16 cellular contexts compared by ENCODE assay signal in genomic region chr4:83328486-83328885, GRCh38. TPM values are rescaled to one million over a fixed set of nuclear protein-coding genes. Genes with fewer than 3 reads are reported as not detected.
DNase-seq lines count a peak whose midpoint lies in the region; ATAC-seq, FAIRE-seq and TF ChIP-seq lines count a peak whose summit lies in the region.
"Had no signal": no experiment of that assay in that cellular context is flagged by ENCODE, and none has a peak within 500 bp of the region (broad histone marks: within the 10 kb centered on the region; RNA-seq: fewer than 3 reads in every experiment).

No MANE protein-coding gene starts in this region.

- H3K9ac ChIP-seq in GM12878 (ENCODE audit: control insufficient read depth, insufficient read depth, low read length), result no peak overlapping the region

- intact Hi-C loops in GM12878 (cut with micrococcal nuclease; ENCODE audit: unreplicated experiment), result loop anchor here (5.0 kb wide), 1 partner anchor 271 kb away; no protein-coding TSS in a partner anchor

- TF ChIP-seq POLR2A in GM12878 (IDR thresholded peaks at IDR 0.05; ENCODE audit: low read depth, low read length), result no peak

- CTCF ChIA-PET in GM12878 (lab: Yijun Ruan, JAX), result interaction anchor here (1.2 kb wide), 1 partner anchor 61 kb away, joined by 3 read pairs; no protein-coding TSS in a partner anchor

- H3K4me3 Mint-ChIP-seq in progenitor cell of endocrine pancreas (ENCODE audit: low read depth), result no peak overlapping the region
- H3K4me3 Mint-ChIP-seq: activated B cell treated with CpG ODN at 0.5 μM for 24 hours; CD4-positive, alpha-beta memory T cell; naive thymus-derived CD8-positive, alpha-beta T cell had no signal

- ATAC-seq in GM12878 (peak; percentile 71), GM21786 (IDR thresholded peaks at IDR 0.05; ENCODE audit: unreplicated experiment) (no peak), HG02885 (IDR thresholded peaks at IDR 0.05; ENCODE audit: poor library complexity, unreplicated experiment) (no peak)
- ATAC-seq: naive thymus-derived CD8-positive, alpha-beta T cell had no signal

- H4K20me1 ChIP-seq in GM12878 (ENCODE audit: control insufficient read depth, insufficient read depth), result no peaks in the 10 kb centered on the region

- H3K79me2 ChIP-seq in GM12878 (ENCODE audit: control insufficient read depth, insufficient read depth, low read length), result no peaks in the 10 kb centered on the region

- peaks cover 16% of the 10 kb centered on the region for H3K4me1 Mint-ChIP-seq in progenitor cell of endocrine pancreas (ENCODE audit: low read depth)
- H3K4me1 Mint-ChIP-seq: activated B cell treated with CpG ODN at 0.5 μM for 24 hours had no signal

- in situ Hi-C loops in GM12878 (cut with MboI), result no loop called here

- POLR2A ChIA-PET in GM12878 (lab: Charles Lee), result interaction anchor here (0.6 kb wide), 1 partner anchor 254 kb away, joined by 3 read pairs; no protein-coding TSS in a partner anchor

- H3K27ac ChIP-seq in GM12878 (ENCODE audit: control insufficient read depth, insufficient read depth), result no peak overlapping the region
- H3K27ac ChIP-seq: RWPE1 had no signal

- no peaks in the 10 kb centered on the region for H3K9me3 Mint-ChIP-seq in progenitor cell of endocrine pancreas (ENCODE audit: low read depth)
- H3K9me3 Mint-ChIP-seq: activated B cell treated with CpG ODN at 0.5 μM for 24 hours; CD4-positive, alpha-beta memory T cell; naive thymus-derived CD8-positive, alpha-beta T cell had no signal

- 0 out of 2 replicates have a peak, but pooled peaks have one; percentile 12 for TF ChIP-seq CTCF in LNCaP clone FGC (IDR thresholded peaks at IDR 0.05; ENCODE audit: control insufficient read depth, extremely low read depth, insufficient read depth)
- TF ChIP-seq CTCF in GM12878 (IDR thresholded peaks at IDR 0.05 in 2 of 3, conservative IDR thresholded peaks at IDR 0.05 in 1 of 3; ENCODE audit: control insufficient read depth in 2 of 3, extremely low read depth in 1 of 3, insufficient read depth in 1 of 3, low read depth in 3 of 3, low read length in 3 of 3), result peak; percentile 32 to 35 (median 32); a peak in 3 of 6 replicates
- no peak for TF ChIP-seq CTCF in progenitor cell of endocrine pancreas (IDR thresholded peaks at IDR 0.05; ENCODE audit: unreplicated experiment)

- SMC1A ChIA-PET in GM12878 (lab: Charles Lee; ENCODE audit: uncharacterized antibody, unreplicated experiment), result no interaction called here

- TF ChIP-seq EP300 in GM12878 (IDR thresholded peaks at IDR 0.05; ENCODE audit: borderline replicate concordance in 1 of 2, control insufficient read depth in 1 of 2, low read depth in 2 of 2, low read length in 2 of 2), result no peak

- no peaks in the 10 kb centered on the region for H3K27me3 ChIP-seq in GM12878 (replicated peaks in 1 of 2; ENCODE audit: control insufficient read depth in 2 of 2, insufficient read depth in 2 of 2, low read length in 1 of 2)

- DNase-seq in ELF-1 (ENCODE audit: low read depth, low spot score) (peak; percentile 59), LNCaP clone FGC (ENCODE audit: low read depth) (no peak), GM12878 (ENCODE audit: low read depth, low spot score) (no peak), lung microvascular endothelial cell (ENCODE audit: low read depth in 2 of 2) (peak; percentile 19 to 51), cortex of kidney (lab: John Stamatoyannopoulos, UW) (no peak), progenitor cell of endocrine pancreas (ENCODE audit: low spot score, unreplicated experiment) (no peak)
- DNase-seq: activated B cell treated with CpG ODN at 0.5 μM for 24 hours; activated T-cell treated with anti-CD3 and anti-CD28 coated beads, Interleukin-2, amount 50 U/mL, for 48 hours; CD4-positive, alpha-beta memory T cell; kidney; naive thymus-derived CD8-positive, alpha-beta T cell; NCI-H187 treated with DMSO at 0.1 percent for 48 hours; stimulated activated CD8-positive, alpha-beta memory T cell treated with anti-CD3 and anti-CD28 coated beads, Interleukin-4, amount 100 ng/mL, for 48 hours had no signal

- no peak for FAIRE-seq in GM12878 (lab: Jason Lieb, UNC)
- FAIRE-seq: kidney had no signal

- H3K4me2 ChIP-seq in GM12878 (ENCODE audit: control insufficient read depth, insufficient read depth), result no peak overlapping the region

- no peaks in the 10 kb centered on the region for H3K9me3 ChIP-seq in GM12878 (replicated peaks; ENCODE audit: control insufficient read depth, insufficient read depth, low read length)

- no peak overlapping the region; the same call in 1 of the 2 replicates for H2AFZ ChIP-seq in GM12878 (ENCODE audit: control insufficient read depth, low read depth, low read length)

- BruUV-seq in GM12878 (replicated peaks; lab: Mats Ljungman, UMichigan), result no TSS peak

- RAD21 ChIA-PET in GM12878 (lab: Charles Lee; ENCODE audit: unreplicated experiment), result interaction anchor here (1.0 to 1.1 kb wide), 2 partner anchors 45 to 603 kb away, joined by 4 to 5 read pairs; partner anchors contain the start of gene COQ2

- no peaks in the 10 kb centered on the region for H3K36me3 Mint-ChIP-seq in progenitor cell of endocrine pancreas (ENCODE audit: insufficient read depth)

- no peak overlapping the region for H3K4me3 ChIP-seq in LNCaP clone FGC (ENCODE audit: low read depth, low read length)
- H3K4me3 ChIP-seq in GM12878, result no peak overlapping the region

- 39% methylated on average over 7 of the region's 7 CpGs for WGBS in GM12878 (ENCODE audit: insufficient coverage, insufficient replicate concordance, low lambda C conversion rate, missing lambda C conversion rate)

- peaks cover 48% of the 10 kb centered on the region for H3K27me3 Mint-ChIP-seq in progenitor cell of endocrine pancreas
- H3K27me3 Mint-ChIP-seq: activated B cell treated with CpG ODN at 0.5 μM for 24 hours; CD4-positive, alpha-beta memory T cell; naive thymus-derived CD8-positive, alpha-beta T cell had no signal

- no peak for TF ChIP-seq RAD21 in GM12878 (IDR thresholded peaks at IDR 0.05; ENCODE audit: insufficient read depth, low read depth, low read length)

- no peaks in the 10 kb centered on the region for H3K4me1 ChIP-seq in GM12878 (ENCODE audit: control insufficient read depth, insufficient read depth, low read length)

- no peaks in the 10 kb centered on the region for H3K36me3 ChIP-seq in GM12878 (ENCODE audit: control insufficient read depth in 2 of 2, insufficient read depth in 2 of 2, low read length in 1 of 2)

- H3K27ac Mint-ChIP-seq in progenitor cell of endocrine pancreas, result no peak overlapping the region
- H3K27ac Mint-ChIP-seq: activated B cell treated with CpG ODN at 0.5 μM for 24 hours; naive thymus-derived CD8-positive, alpha-beta T cell had no signal

TF ChIP-seq in GM12878, 131 proteins besides CTCF, POLR2A, EP300 and RAD21:
- peak; percentile 19; the same call in 1 of the 2 replicates for TF ChIP-seq SMC3 (IDR thresholded peaks at IDR 0.05; ENCODE audit: borderline replicate concordance, low read length)
- TF ChIP-seq BCL11A (IDR thresholded peaks at IDR 0.05; ENCODE audit: low read depth, low read length), result no peak
- no peak for TF ChIP-seq MEF2A (IDR thresholded peaks at IDR 0.05; ENCODE audit: insufficient read depth, low read depth, low read length)
- no peak for TF ChIP-seq HDAC2 (IDR thresholded peaks at IDR 0.05)
- no peak for TF ChIP-seq TARDBP (IDR thresholded peaks at IDR 0.05; ENCODE audit: borderline replicate concordance)

RNA-seq across cellular contexts. Expression of gene HPSE, which starts 6.2 kb away (rescaled TPM):
- not detected in 2 replicates for total RNA-seq in GM12878 (2013; cell fraction: nucleolus; rRNA removed)
- total RNA-seq in GM12878 (2014; rRNA removed), result 0.44 and 0.51 TPM in 2 replicates
- total RNA-seq in GM12878 (2014; rRNA removed; fragmentation: Illumina TruSeq; extraction: Trizol), result 0.40 and 0.55 TPM in 2 replicates
- total RNA-seq in GM12878 (2021), result 0.67 and 0.85 TPM in 2 replicates
- polyA plus RNA-seq in GM12878 (2011; ENCODE audit: low read depth), result 0.10 TPM
- polyA plus RNA-seq in GM12878 (2011; rRNA removed), result 0.60 and 0.98 TPM in 2 replicates
- polyA plus RNA-seq in GM12878 (2011; cell fraction: cytosol; rRNA removed), result 0.37 and 0.48 TPM in 2 replicates
- polyA plus RNA-seq in GM12878 (2011; cell fraction: nucleus; rRNA removed), result 0.35 and 0.39 TPM in 2 replicates
- 0.22 and 0.39 TPM in 2 replicates for polyA plus RNA-seq in GM12878 (2012)
- 0.51 and 0.65 TPM in 2 replicates for polyA plus RNA-seq in GM12878 (2014; fragmentation: Illumina TruSeq; extraction: Trizol)
- polyA plus RNA-seq in GM12878 (2014; fragmentation: Nextera tagmentation; extraction: Ambion mirVana), result under 1 TPM; 0.16 to 0.29 TPM
- 0.47 and 0.56 TPM in 2 replicates for polyA plus RNA-seq in GM12878 (2014; rRNA removed)
- polyA plus RNA-seq in GM12878 (2016; fragmentation: Nextera tagmentation; extraction: Ambion mirVana), result under 1 TPM; 0.88 to 0.89 TPM
- 0.88 and 1.0 TPM in 2 replicates for polyA minus RNA-seq in GM12878 (2011; rRNA and poly(A)+ RNA removed)
- 0.27 TPM in 1 of 2 replicates, not detected in the other for polyA minus RNA-seq in GM12878 (2011; cell fraction: cytosol; rRNA and poly(A)+ RNA removed)
- 0.12 and 0.38 TPM in 2 replicates for polyA minus RNA-seq in GM12878 (2011; cell fraction: nucleus; rRNA and poly(A)+ RNA removed)
- 4.4 and 7.3 TPM in 2 replicates for total RNA-seq in lung microvascular endothelial cell
- total RNA-seq in progenitor cell of endocrine pancreas, result 2.8 and 3.6 TPM in 2 replicates

RNA-seq across cellular contexts. Expression of gene COQ2, which starts 43.9 kb away (rescaled TPM):
- total RNA-seq in GM12878 (2013; cell fraction: nucleolus; rRNA removed), result 5.8 and 6.1 TPM in 2 replicates
- total RNA-seq in GM12878 (2014; rRNA removed) (15.5 and 16.9 TPM in 2 replicates), GM12878 (2014; rRNA removed; fragmentation: Illumina TruSeq; extraction: Trizol) (19.0 and 20.5 TPM in 2 replicates), GM12878 (2021) (15.8 and 17.7 TPM in 2 replicates), lung microvascular endothelial cell (18.7 and 20.5 TPM in 2 replicates), progenitor cell of endocrine pancreas (19.2 and 20.2 TPM in 2 replicates)
- polyA plus RNA-seq in GM12878 (2011; ENCODE audit: low read depth), result 2.1 TPM
- polyA plus RNA-seq in GM12878 (2011; rRNA removed) (33.6 and 38.4 TPM in 2 replicates), GM12878 (2014; fragmentation: Illumina TruSeq; extraction: Trizol) (22.0 and 26.9 TPM in 2 replicates), GM12878 (2014; fragmentation: Nextera tagmentation; extraction: Ambion mirVana) (10 to 100 TPM in 1 of 2 experiments, 1 to 10 TPM in 1; 5.0 to 11.2 TPM), GM12878 (2014; rRNA removed) (17.1 and 17.5 TPM in 2 replicates), GM12878 (2016; fragmentation: Nextera tagmentation; extraction: Ambion mirVana) (10 to 100 TPM; 43.1 to 46.7 TPM)
- 20.9 and 21.6 TPM in 2 replicates for polyA plus RNA-seq in GM12878 (2011; cell fraction: cytosol; rRNA removed)
- polyA plus RNA-seq in GM12878 (2011; cell fraction: nucleus; rRNA removed), result 12.3 and 16.4 TPM in 2 replicates
- 3.5 and 5.3 TPM in 2 replicates for polyA plus RNA-seq in GM12878 (2012)
- 20.9 and 21.5 TPM in 2 replicates for polyA minus RNA-seq in GM12878 (2011; rRNA and poly(A)+ RNA removed)
- polyA minus RNA-seq in GM12878 (2011; cell fraction: cytosol; rRNA and poly(A)+ RNA removed), result 10.8 and 11.2 TPM in 2 replicates
- polyA minus RNA-seq in GM12878 (2011; cell fraction: nucleus; rRNA and poly(A)+ RNA removed), result 10.2 and 19.6 TPM in 2 replicates

Comparison
In these comparisons a context has a peak if more than half of its experiments do, and no peak if none do; other contexts are left out.
1. DNase-seq: peak in ELF-1 (single experiment) and lung microvascular endothelial cell (2 of 2); none in LNCaP clone FGC (single experiment), GM12878 (single experiment), cortex of kidney (single experiment) and progenitor cell of endocrine pancreas (single experiment).